In the genomic region with DNA sequence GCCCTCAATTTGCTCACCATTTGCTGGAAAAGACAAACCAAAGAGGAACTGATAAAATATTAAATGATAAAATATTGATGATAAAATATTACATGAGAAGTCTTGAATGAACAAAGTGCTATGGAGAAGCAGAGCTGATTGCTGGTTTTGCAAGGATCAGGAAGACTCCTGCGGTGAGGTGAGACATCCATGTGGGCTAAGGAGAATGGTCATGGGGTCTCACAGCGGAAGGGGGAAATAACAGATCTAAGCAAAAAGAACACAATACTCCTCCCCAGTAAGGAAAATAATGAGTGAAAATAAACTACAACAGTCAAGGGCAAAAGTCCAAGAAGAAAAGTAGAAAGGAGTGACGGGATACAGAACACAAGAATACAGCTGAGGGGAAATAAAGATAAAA, we compare ENCODE assay signal across 18 cellular contexts.
DNase-seq lines count a peak whose midpoint lies in the region; ATAC-seq and TF ChIP-seq lines count a peak whose summit lies in the region.
"Had no signal": no experiment of that assay in that cellular context is flagged by ENCODE, and none has a peak within 500 bp of the region (broad histone marks: within the 10 kb centered on the region; RNA-seq: fewer than 3 reads in every experiment).

No MANE protein-coding gene starts in this region.

- no TSS peak for BruUV-seq in MCF 10A (replicated peaks; lab: Mats Ljungman, UMichigan)

- no peaks in the 10 kb centered on the region for H3K9me3 ChIP-seq in breast epithelium
- H3K9me3 ChIP-seq: BLaER1, Caco-2, HAP-1 had no signal

- H3K4me1 Mint-ChIP-seq in MCF 10A (ENCODE audit: insufficient read depth, unreplicated experiment): peaks cover 47% of the 10 kb centered on the region
- H3K4me1 Mint-ChIP-seq: B cell; CD4-positive, CD25-positive, alpha-beta regulatory T cell had no signal

- no peak for TF ChIP-seq CTCF in MCF 10A (IDR thresholded peaks at IDR 0.05; ENCODE audit: unreplicated experiment)
- no peak for TF ChIP-seq CTCF in breast epithelium (IDR thresholded peaks at IDR 0.05)
- TF ChIP-seq CTCF in choroid plexus epithelial cell (conservative IDR thresholded peaks at IDR 0.05; ENCODE audit: low read depth, low read length): no peak

- H3K27me3 ChIP-seq in breast epithelium: no peaks in the 10 kb centered on the region
- H3K27me3 ChIP-seq: BLaER1 had no signal

- H3K27me3 Mint-ChIP-seq in MCF 10A (ENCODE audit: insufficient read depth, unreplicated experiment): no peaks in the 10 kb centered on the region
- H3K27me3 Mint-ChIP-seq: B cell; CD4-positive, CD25-positive, alpha-beta regulatory T cell had no signal

- H3K27ac Mint-ChIP-seq in MCF 10A (ENCODE audit: low read depth, unreplicated experiment): peak overlapping the region; percentile 37
- H3K27ac Mint-ChIP-seq: B cell; CD4-positive, CD25-positive, alpha-beta regulatory T cell; CD8-positive, alpha-beta T cell; HFFc6 had no signal

- ATAC-seq in GM21737 (IDR thresholded peaks at IDR 0.05; ENCODE audit: unreplicated experiment): no peak
- ATAC-seq in activated CD4-positive, CD25-positive, alpha-beta regulatory T cell treated with anti-CD3 and anti-CD28 coated beads, Interleukin-2, amount 50 U/mL, for 24 hours: no peak
- ATAC-seq: CD8-positive, alpha-beta T cell had no signal

- no peaks in the 10 kb centered on the region for H3K36me3 Mint-ChIP-seq in MCF 10A (ENCODE audit: insufficient read depth, unreplicated experiment)
- H3K36me3 Mint-ChIP-seq: CD4-positive, CD25-positive, alpha-beta regulatory T cell; CD8-positive, alpha-beta T cell had no signal

- no peak overlapping the region for H3K4me3 Mint-ChIP-seq in MCF 10A (ENCODE audit: unreplicated experiment)
- H3K4me3 Mint-ChIP-seq: B cell; CD4-positive, CD25-positive, alpha-beta regulatory T cell; CD8-positive, alpha-beta T cell; HFFc6 had no signal

- no peaks in the 10 kb centered on the region for H3K9me3 Mint-ChIP-seq in MCF 10A (ENCODE audit: unreplicated experiment)
- H3K9me3 Mint-ChIP-seq: HFFc6 had no signal

- intact Hi-C loops in MCF 10A (cut with micrococcal nuclease): no loop called here
- intact Hi-C loops in breast epithelium (cut with DNase I; ENCODE audit: low total_unique reads): no loop called here

- POLR2A ChIA-PET in MCF 10A (lab: Yijun Ruan, JAX): no interaction called here

- no peak overlapping the region for H3K4me3 ChIP-seq in breast epithelium
- H3K4me3 ChIP-seq in choroid plexus epithelial cell (ENCODE audit: low read depth, low read length): no peak overlapping the region
- H3K4me3 ChIP-seq: BLaER1, HAP-1 had no signal

- CTCF ChIA-PET in MCF 10A (lab: Yijun Ruan, JAX): interaction anchor here (0.6 to 1.2 kb wide), 4 partner anchors 8 to 183 kb away, joined by 3 to 5 read pairs (median 3); no protein-coding TSS in a partner anchor

- no peak for TF ChIP-seq POLR2A in breast epithelium (IDR thresholded peaks at IDR 0.05)

- H3K36me3 ChIP-seq in breast epithelium: no peaks in the 10 kb centered on the region
- H3K36me3 ChIP-seq: BLaER1, HAP-1 had no signal

- H3K27ac ChIP-seq in breast epithelium: no peak overlapping the region
- H3K27ac ChIP-seq: 22Rv1, BLaER1, C4-2B had no signal

- DNase-seq in MCF 10A (ENCODE audit: unreplicated experiment) (no peak), breast epithelium (ENCODE audit: low spot score in 2 of 2) (no peak), choroid plexus epithelial cell (ENCODE audit: low read depth) (peak; percentile 57), smooth muscle cell of the brain vasculature (ENCODE audit: low read depth, low spot score) (peak; percentile 57)
- DNase-seq: Caco-2; CD4-positive, CD25-positive, alpha-beta regulatory T cell; CD8-positive, alpha-beta T cell; DMS153; DND-41; GOT3; HFFc6 had no signal

- no peaks in the 10 kb centered on the region for H3K4me1 ChIP-seq in breast epithelium
- H3K4me1 ChIP-seq: BLaER1, Caco-2 had no signal

Comparison
In these comparisons a context has a peak if more than half of its experiments do, and no peak if none do; other contexts are left out.
1. DNase-seq: peak in choroid plexus epithelial cell (single experiment) and smooth muscle cell of the brain vasculature (single experiment); none in MCF 10A (single experiment) and breast epithelium (0 of 2).